In genomic region chr4:1401409-1402020, GRCh38 we compare ENCODE assay signal across 18 cellular contexts. TPM values are rescaled to one million over a fixed set of nuclear protein-coding genes. Genes with fewer than 3 reads are reported as not detected.
DNase-seq lines count a peak whose midpoint lies in the region; ATAC-seq, FAIRE-seq and TF ChIP-seq lines count a peak whose summit lies in the region.
"Had no signal": no experiment of that assay in that cellular context is flagged by ENCODE, and none has a peak within 500 bp of the region (broad histone marks: within the 10 kb centered on the region; RNA-seq: fewer than 3 reads in every experiment).

No MANE protein-coding gene starts in this region.

- no peaks in the 10 kb centered on the region for H3K9me2 ChIP-seq in HCT116 (ENCODE audit: insufficient read depth)

- POLR2A ChIA-PET in HCT116 (lab: Charles Lee): no interaction called here

- peaks cover 19% of the 10 kb centered on the region for H3K27me3 Mint-ChIP-seq in activated T-cell treated with anti-CD3 and anti-CD28 coated beads, Interleukin-2, amount 50 U/mL, for 72 hours (ENCODE audit: low read depth)
- H3K27me3 Mint-ChIP-seq in endodermal cell (ENCODE audit: insufficient read depth): peaks cover 59% of the 10 kb centered on the region

- WGBS in endodermal cell (ENCODE audit: insufficient coverage in 1 of 2, insufficient read length in 1 of 2), 2 experiments: 43 to 56% methylated on average over 3 to 18 of the region's 18 CpGs

- BruUV-seq in HCT116 (replicated peaks; lab: Mats Ljungman, UMichigan): no TSS peak

- H3K9me3 ChIP-seq in HCT116 (ENCODE audit: control insufficient read depth in 1 of 2, insufficient read depth in 1 of 2, low read depth in 1 of 2, low read length in 2 of 2) (peaks cover 0 to 7% of the 10 kb centered on the region in 2 experiments; a peak in 2 of 4 replicates), endodermal cell (ENCODE audit: control insufficient read depth, low read length) (no peaks in the 10 kb centered on the region)

- no peak for TF ChIP-seq POLR2A in HCT116 (IDR thresholded peaks at IDR 0.05; ENCODE audit: borderline replicate concordance, extremely low read depth, insufficient read depth, insufficient read length)

- H3K36me3 ChIP-seq in HCT116 (ENCODE audit: control insufficient read depth in 1 of 2, insufficient read depth in 2 of 2, low read length in 2 of 2): no peaks in the 10 kb centered on the region
- no peaks in the 10 kb centered on the region for H3K36me3 ChIP-seq in endodermal cell (ENCODE audit: control insufficient read depth, insufficient read depth, low read length)

- intact Hi-C loops in HCT116 (cut with micrococcal nuclease) (no loop called here), sciatic nerve (cut with DNase I) (no loop called here)

- CTCF ChIA-PET in HCT116 (lab: Charles Lee): interaction anchor here (2.9 kb wide), 1 partner anchor 111 kb away, joined by 7 read pairs; no protein-coding TSS in a partner anchor

- H3K4me3 Mint-ChIP-seq in activated T-cell treated with anti-CD3 and anti-CD28 coated beads, Interleukin-2, amount 50 U/mL, for 72 hours: no peak overlapping the region
- no peak overlapping the region for H3K4me3 Mint-ChIP-seq in endodermal cell
- H3K4me3 Mint-ChIP-seq: WTC11 had no signal

- peaks cover 0 to 3% of the 10 kb centered on the region in 2 donors for H3K9me3 Mint-ChIP-seq in activated T-cell treated with anti-CD3 and anti-CD28 coated beads, Interleukin-2, amount 50 U/mL, for 72 hours
- H3K9me3 Mint-ChIP-seq in endodermal cell: peaks cover 24% of the 10 kb centered on the region

- peak; percentile 11 for DNase-seq in activated T-cell treated with anti-CD3 and anti-CD28 coated beads, Interleukin-2, amount 50 U/mL, for 1 hour
- no peak for DNase-seq in activated T-cell treated with anti-CD3 and anti-CD28 coated beads, Interleukin-2, amount 50 U/mL, for 72 hours
- DNase-seq in HCT116 (ENCODE audit: low read depth, low spot score) (no peak), endodermal cell (peak; percentile 44), sciatic nerve (ENCODE audit: low spot score) (peak; percentile 41), GM03348 (ENCODE audit: low spot score) (no peak), retina (no peak), D721Med (ENCODE audit: insufficient read length, low spot score) (no peak)
- DNase-seq: COR-L47; NCI-H774; stimulated activated naive CD8-positive, alpha-beta T cell treated with anti-CD3 and anti-CD28 coated beads, Interleukin-15, Interleukin-2, amounts not matched to agents 100 U/mL and 50 U/mL, for 24 hours had no signal

- H3K4me1 Mint-ChIP-seq in activated T-cell treated with anti-CD3 and anti-CD28 coated beads, Interleukin-2, amount 50 U/mL, for 72 hours (ENCODE audit: low read depth): no peaks in the 10 kb centered on the region
- no peaks in the 10 kb centered on the region for H3K4me1 Mint-ChIP-seq in endodermal cell

- H3K4me2 ChIP-seq in HCT116 (ENCODE audit: low read length): no peak overlapping the region
- H3K4me2 ChIP-seq: smooth muscle cell had no signal

- no peak overlapping the region for H2AFZ ChIP-seq in HCT116 (ENCODE audit: low read depth, low read length, poor library complexity, severe bottlenecking)

- no peaks in the 10 kb centered on the region for H4K20me1 ChIP-seq in HCT116 (ENCODE audit: insufficient read depth)

- H3K9ac ChIP-seq in HCT116 (ENCODE audit: low read length) (no peak overlapping the region), endodermal cell (ENCODE audit: extremely low read depth, low read length, poor library complexity, severe bottlenecking) (no peak overlapping the region)

- no peak for TF ChIP-seq CTCF in HCT116 (IDR thresholded peaks at IDR 0.05 in 2 of 3, conservative IDR thresholded peaks at IDR 0.05 in 1 of 3; ENCODE audit: borderline replicate concordance in 1 of 3, insufficient read depth in 1 of 3, low read depth in 2 of 3, low read length in 2 of 3)
- TF ChIP-seq CTCF in endodermal cell (conservative IDR thresholded peaks at IDR 0.05): no peak
- TF ChIP-seq CTCF in D721Med (IDR thresholded peaks at IDR 0.05; ENCODE audit: insufficient read depth, missing control alignments): no peak

- RAD21 ChIA-PET in HCT116 (lab: Charles Lee; ENCODE audit: low non-redundant PET in 1 of 2, low total read pairs in 2 of 2, uncharacterized antibody in 2 of 2, unreplicated experiment in 2 of 2): no interaction called here

- peaks cover 2 to 7% of the 10 kb centered on the region in 2 donors for H3K36me3 Mint-ChIP-seq in activated T-cell treated with anti-CD3 and anti-CD28 coated beads, Interleukin-2, amount 50 U/mL, for 72 hours (ENCODE audit: insufficient read depth in 2 of 2)
- H3K36me3 Mint-ChIP-seq in endodermal cell (ENCODE audit: low read depth): peaks cover 3% of the 10 kb centered on the region

- no peak overlapping the region for H3K27ac ChIP-seq in HCT116 (ENCODE audit: low read depth, low read length)
- no peak overlapping the region for H3K27ac ChIP-seq in endodermal cell (ENCODE audit: low read depth, low read length)

- H3K4me1 ChIP-seq in HCT116 (ENCODE audit: control insufficient read depth in 1 of 2, insufficient read depth in 2 of 2, low read length in 2 of 2) (no peaks in the 10 kb centered on the region), endodermal cell (ENCODE audit: control insufficient read depth, insufficient read depth, low read length) (no peaks in the 10 kb centered on the region)

- TF ChIP-seq RAD21 in HCT116 (IDR thresholded peaks at IDR 0.05; ENCODE audit: low read depth): no peak

- FAIRE-seq in D721Med (lab: Jason Lieb, UNC): no peak
- FAIRE-seq: keratinocyte had no signal

- no peak overlapping the region for H3K27ac Mint-ChIP-seq in activated T-cell treated with anti-CD3 and anti-CD28 coated beads, Interleukin-2, amount 50 U/mL, for 72 hours
- H3K27ac Mint-ChIP-seq in endodermal cell: no peak overlapping the region
- H3K27ac Mint-ChIP-seq: WTC11 had no signal

- H3K27me3 ChIP-seq in HCT116 (ENCODE audit: insufficient read depth, low read length): no peaks in the 10 kb centered on the region
- H3K27me3 ChIP-seq in endodermal cell (ENCODE audit: control insufficient read depth, insufficient read depth, low read length, poor library complexity, severe bottlenecking): peaks cover 77% of the 10 kb centered on the region

- no peak overlapping the region for H3K4me3 ChIP-seq in HCT116 (replicated peaks in 1 of 2; ENCODE audit: low read depth in 1 of 2, low read length in 2 of 2)
- no peak overlapping the region for H3K4me3 ChIP-seq in endodermal cell (ENCODE audit: low read length)
- H3K4me3 ChIP-seq: smooth muscle cell had no signal

- no peak for ATAC-seq in activated T-cell treated with anti-CD3 and anti-CD28 coated beads, Interleukin-2, amount 50 U/mL, for 72 hours (replicated peaks in 1 of 2)
- ATAC-seq in HCT116: peak; percentile 32; the same call in 1 of the 2 replicates
- ATAC-seq in sciatic nerve: no peak
- ATAC-seq: stimulated activated naive CD8-positive, alpha-beta T cell treated with anti-CD3 and anti-CD28 coated beads, Interleukin-15, Interleukin-2, amounts not matched to agents 100 U/mL and 50 U/mL, for 24 hours; WTC11 had no signal

- H3K79me2 ChIP-seq in HCT116 (ENCODE audit: insufficient read depth, low read length): no peaks in the 10 kb centered on the region

TF ChIP-seq in HCT116, 20 proteins besides CTCF, POLR2A, EP300 and RAD21 (continues in another document):
- TF ChIP-seq EZH2 (IDR thresholded peaks at IDR 0.05): no peak
- TF ChIP-seq REST (IDR thresholded peaks at IDR 0.05; ENCODE audit: low read depth): no peak
- TF ChIP-seq CBX3 (IDR thresholded peaks at IDR 0.05; ENCODE audit: low read depth): no peak
- no peak for TF ChIP-seq TCF7L2 (IDR thresholded peaks at IDR 0.05; ENCODE audit: borderline replicate concordance, extremely low read depth, insufficient read depth, insufficient read length)
- TF ChIP-seq ELF1 (IDR thresholded peaks at IDR 0.05; ENCODE audit: borderline replicate concordance, low read depth): no peak
- no peak for TF ChIP-seq JUND (IDR thresholded peaks at IDR 0.05)
- TF ChIP-seq FOSL1 (IDR thresholded peaks at IDR 0.05; ENCODE audit: low read depth): no peak
- no peak for TF ChIP-seq EGR1 (IDR thresholded peaks at IDR 0.05; ENCODE audit: low read depth)
- no peak for TF ChIP-seq YY1 (IDR thresholded peaks at IDR 0.05; ENCODE audit: extremely low read depth, insufficient replicate concordance, low read depth, low read length)

RNA-seq across cellular contexts. Expression of gene NKX1-1, which starts 4.7 kb away (rescaled TPM):
- not detected for total RNA-seq in activated T-cell treated with anti-CD3 and anti-CD28 coated beads, Interleukin-2, amount 50 U/mL, for 72 hours
- total RNA-seq in HCT116 (2021; ENCODE audit: unreplicated experiment) (not detected), endodermal cell (not detected), sciatic nerve (not detected)
- not detected in 2 replicates for polyA plus RNA-seq in HCT116 (2012)
- polyA plus RNA-seq in endodermal cell (2013, experiment 1 of 2): 0.18 TPM
- not detected for polyA plus RNA-seq in endodermal cell (2013, experiment 2 of 2)
- total RNA-seq: epithelial cell of proximal tubule; osteocyte; smooth muscle cell; T-helper 1 cell treated with Interleukin-12 subunit alpha and Interleukin-12 subunit beta and Interleukin-4 antibody, amounts not matched to agents 30 ng/mL and 1 ng/mL, for 36 hours; urinary bladder; WTC11 had no signal
- polyA plus RNA-seq: keratinocyte, smooth muscle cell, urinary bladder had no signal

RNA-seq across cellular contexts. Expression of gene UVSSA, which starts 54.5 kb away (rescaled TPM):
- total RNA-seq in activated T-cell treated with anti-CD3 and anti-CD28 coated beads, Interleukin-2, amount 50 U/mL, for 72 hours: 10 to 100 TPM; 23.0 to 25.8 TPM
- total RNA-seq in HCT116 (2021; ENCODE audit: unreplicated experiment) (30.5 TPM), endodermal cell (10 to 100 TPM; 50.4 to 61.6 TPM), sciatic nerve (33.5 TPM)
- polyA plus RNA-seq in HCT116 (2012): 12.1 and 15.2 TPM in 2 replicates
- 19.2 TPM for polyA plus RNA-seq in endodermal cell (2013, experiment 1 of 2)
- polyA plus RNA-seq in endodermal cell (2013, experiment 2 of 2): 17.1 TPM

Comparison
In these comparisons a context has a peak if more than half of its experiments do, and no peak if none do; other contexts are left out.
1. DNase-seq: peak in activated T-cell treated with anti-CD3 and anti-CD28 coated beads, Interleukin-2, amount 50 U/mL, for 1 hour (single experiment), endodermal cell (single experiment) and sciatic nerve (single experiment); none in activated T-cell treated with anti-CD3 and anti-CD28 coated beads, Interleukin-2, amount 50 U/mL, for 72 hours (0 of 2), HCT116 (single experiment), GM03348 (single experiment), retina (single experiment) and D721Med (single experiment).